31 cellular contexts compared by ENCODE assay signal in genomic region chr20:13028673-13029072, GRCh38. TPM values are rescaled to one million over a fixed set of nuclear protein-coding genes. Genes with fewer than 3 reads are reported as not detected.
DNase-seq lines count a peak whose midpoint lies in the region; ATAC-seq and TF ChIP-seq lines count a peak whose summit lies in the region.
"Had no signal": no experiment of that assay in that cellular context is flagged by ENCODE, and none has a peak within 500 bp of the region (broad histone marks: within the 10 kb centered on the region; RNA-seq: fewer than 3 reads in every experiment).

No MANE protein-coding gene starts in this region.

- CTCF ChIA-PET in IMR-90 (lab: Yijun Ruan, JAX), result no interaction called here

- no peak overlapping the region for H2AFZ ChIP-seq in IMR-90 (replicated peaks; ENCODE audit: low read length, poor library complexity)

- no peak overlapping the region for H3K4ac ChIP-seq in IMR-90 (ENCODE audit: low read depth, low read length)

- no peak overlapping the region; the same call in 1 of the 2 replicates for H4K91ac ChIP-seq in IMR-90 (ENCODE audit: insufficient read depth, low read depth, low read length)

- no peak overlapping the region for H3K56ac ChIP-seq in IMR-90 (ENCODE audit: extremely low read depth, insufficient read depth, low read length)

- no peak overlapping the region for H2BK120ac ChIP-seq in IMR-90 (ENCODE audit: low read depth, low read length)

- H3K9ac ChIP-seq in IMR-90 (ENCODE audit: low read depth, low read length) (no peak overlapping the region), skeletal muscle satellite cell (ENCODE audit: low read depth, low read length) (peak overlapping the region; percentile 4)
- H3K9ac ChIP-seq: KMS-11 had no signal

- H3K27me3 ChIP-seq in IMR-90 (ENCODE audit: control insufficient read depth, insufficient read depth, low read length) (no peaks in the 10 kb centered on the region; the same call in none of the 2 replicates), foreskin keratinocyte (no peaks in the 10 kb centered on the region), skeletal muscle satellite cell (ENCODE audit: control insufficient read depth, insufficient read depth, low read length) (no peaks in the 10 kb centered on the region)
- H3K27me3 ChIP-seq: pancreas, SJSA1, spleen, testis had no signal

- H3K27ac ChIP-seq in IMR-90 (ENCODE audit: insufficient read depth, low read length), result no peak overlapping the region
- H3K27ac ChIP-seq in foreskin keratinocyte, result peak overlapping the region; percentile 73
- H3K27ac ChIP-seq: HL-60, KMS-11, pancreas, spleen, testis had no signal

- no peak overlapping the region for H3K18ac ChIP-seq in IMR-90 (ENCODE audit: low read depth, low read length)

- no peak overlapping the region for H4K8ac ChIP-seq in IMR-90 (ENCODE audit: low read depth in 2 of 2, low read length in 2 of 2)

- no peak overlapping the region for H3K14ac ChIP-seq in IMR-90 (replicated peaks; ENCODE audit: low read depth, low read length)

- H2BK5ac ChIP-seq in IMR-90 (ENCODE audit: low read depth, low read length, poor library complexity, severe bottlenecking), result no peak overlapping the region

- H2BK15ac ChIP-seq in IMR-90 (ENCODE audit: low read depth, low read length), result no peak overlapping the region

- BruUV-seq in IMR-90 (replicated peaks; lab: Mats Ljungman, UMichigan), result no TSS peak

- no peak overlapping the region for H3K4me2 ChIP-seq in IMR-90 (ENCODE audit: low read depth, low read length)
- H3K4me2 ChIP-seq in skeletal muscle satellite cell (ENCODE audit: low read length), result peak overlapping the region; percentile 31
- H3K4me2 ChIP-seq: KMS-11 had no signal

- 0 out of 2 replicates have a peak, but pooled peaks cover 4% of the 10 kb centered on the region for H3K9me1 ChIP-seq in IMR-90 (ENCODE audit: insufficient read depth, low read length)

- DNase-seq in IMR-90 (no peak), astrocyte of the hippocampus (ENCODE audit: low read depth, low spot score) (peak; percentile 30), foreskin keratinocyte (peak in 1 of 2 donors; percentile 27), cerebellum (ENCODE audit: low spot score) (no peak)
- DNase-seq in activated CD4-positive, alpha-beta T cell treated with anti-CD3 and anti-CD28 coated beads for 48 hours, result no peak
- no peak for DNase-seq in activated CD4-positive, alpha-beta T cell treated with anti-CD3 and anti-CD28 coated beads, Interleukin-2, amount 50 U/mL, for 1 hour
- DNase-seq: activated effector memory CD4-positive, alpha-beta T cell treated with anti-CD3 and anti-CD28 coated beads, Interleukin-2, amount 50 U/mL, for 16 hours; activated naive CD8-positive, alpha-beta T cell treated with anti-CD3 and anti-CD28 coated beads for 36 hours; activated T-cell treated with anti-CD3 and anti-CD28 coated beads, Interleukin-2, amount 50 U/mL, for 24 hours; anterior cingulate cortex; C1 segment of cervical spinal cord; central memory CD4-positive, alpha-beta T cell; dermis blood vessel endothelial cell; endodermal cell; hippocampal formation; left colon; NCI-H1417 treated with DMSO at 0.1 percent for 48 hours; NCI-H2081 treated with DMSO at 0.1 percent for 48 hours; NCI-H774; pancreas; spleen; stimulated activated CD4-positive, alpha-beta T cell treated with anti-CD3 and anti-CD28 coated beads, Interleukin-2, amount 100 ng/mL, for 24 hours; stimulated activated naive CD8-positive, alpha-beta T cell treated with anti-CD3 and anti-CD28 coated beads, Interleukin-15, Interleukin-2, amounts not matched to agents 100 U/mL and 50 U/mL, for 24 hours; T1000; testis had no signal

- no peak for TF ChIP-seq POLR2A in IMR-90 (IDR thresholded peaks at IDR 0.05; ENCODE audit: low read depth, low read length)

- no CpG with 5 or more reads among the region's 3 CpGs for WGBS in IMR-90 (ENCODE audit: extremely low coverage in 2 of 2, insufficient read length in 1 of 2), 2 experiments

- H2AK5ac ChIP-seq in IMR-90 (ENCODE audit: low read depth, low read length), result no peak overlapping the region

- peak overlapping the region; percentile 8; the same call in 1 of the 2 replicates for H2BK20ac ChIP-seq in IMR-90 (ENCODE audit: low read depth, low read length)

- H4K20me1 ChIP-seq in IMR-90 (ENCODE audit: insufficient read depth, low read length), result no peaks in the 10 kb centered on the region

- H3K23ac ChIP-seq in IMR-90 (ENCODE audit: low read depth, low read length), result no peak overlapping the region

- ATAC-seq in IMR-90 (ENCODE audit: low read depth) (no peak), foreskin keratinocyte (no peak)
- ATAC-seq: left colon; stimulated activated naive CD8-positive, alpha-beta T cell treated with anti-CD3 and anti-CD28 coated beads, Interleukin-15, Interleukin-2, amounts not matched to agents 100 U/mL and 50 U/mL, for 24 hours had no signal

- no peak overlapping the region for H3K4me3 ChIP-seq in IMR-90 (ENCODE audit: insufficient read depth, low read depth, low read length)
- no peak overlapping the region for H3K4me3 ChIP-seq in skeletal muscle satellite cell (ENCODE audit: low read length)
- H3K4me3 ChIP-seq: pancreas, SJSA1, spleen, testis had no signal

- dilution Hi-C loops in IMR-90 (cut with HindIII; ENCODE audit: low sequenced_read_pairs, unreplicated experiment), result no loop called here

- no peaks in the 10 kb centered on the region for H3K79me1 ChIP-seq in IMR-90 (ENCODE audit: low read depth in 1 of 2, low read length in 2 of 2)

- intact Hi-C loops in IMR-90 (cut with micrococcal nuclease), result no loop called here

- POLR2A ChIA-PET in IMR-90 (lab: Charles Lee; ENCODE audit: unreplicated experiment), result no interaction called here

- in situ Hi-C loops in IMR-90 (cut with MboI; ENCODE audit: low sequenced_read_pairs), result no loop called here

- H2AK9ac ChIP-seq in IMR-90 (replicated peaks; ENCODE audit: low read depth, low read length, poor library complexity), result no peak overlapping the region

- TF ChIP-seq CTCF in IMR-90 (conservative IDR thresholded peaks at IDR 0.05; ENCODE audit: low read depth, low read length) (no peak), foreskin keratinocyte (conservative IDR thresholded peaks at IDR 0.05) (no peak)

- no peak for TF ChIP-seq RAD21 in IMR-90 (IDR thresholded peaks at IDR 0.05; ENCODE audit: low read length)

- no peak overlapping the region for H4K5ac ChIP-seq in IMR-90 (ENCODE audit: low read depth, low read length)

- H3K36me3 ChIP-seq in IMR-90 (ENCODE audit: control insufficient read depth, insufficient read depth, low read length) (no peaks in the 10 kb centered on the region), skeletal muscle satellite cell (ENCODE audit: insufficient read depth, low read length) (no peaks in the 10 kb centered on the region)
- H3K36me3 ChIP-seq: pancreas, SJSA1, spleen had no signal

- H3K4me1 ChIP-seq in IMR-90 (ENCODE audit: control insufficient read depth, insufficient read depth, low read length) (no peaks in the 10 kb centered on the region; the same call in 1 of the 2 replicates), foreskin keratinocyte (peaks cover 40% of the 10 kb centered on the region), skeletal muscle satellite cell (ENCODE audit: control insufficient read depth, insufficient read depth, low read length) (peaks cover 41% of the 10 kb centered on the region)
- H3K4me1 ChIP-seq: pancreas, spleen, testis had no signal

- H3K9me3 ChIP-seq in IMR-90 (ENCODE audit: control insufficient read depth, insufficient read depth, low read length) (no peaks in the 10 kb centered on the region), skeletal muscle satellite cell (replicated peaks; ENCODE audit: low read length) (no peaks in the 10 kb centered on the region)
- H3K9me3 ChIP-seq: pancreas, SJSA1, testis had no signal

TF ChIP-seq in IMR-90, 13 proteins besides CTCF, POLR2A, EP300 and RAD21:
- TF ChIP-seq MAFK (IDR thresholded peaks at IDR 0.05; ENCODE audit: low read depth, low read length), result 0 out of 2 replicates have a peak, but pooled peaks have one; percentile 1
- no peak for TF ChIP-seq CEBPB (IDR thresholded peaks at IDR 0.05; ENCODE audit: low read depth, low read length)
TF ChIP-seq in IMR-90: peak in this region for 1.

RNA-seq across cellular contexts. Expression of gene SPTLC3, which starts 19.9 kb away (rescaled TPM):
- total RNA-seq in IMR-90 (2012; rRNA removed), result 1.4 and 1.6 TPM in 2 replicates
- 0.44 and 0.56 TPM in 2 replicates for polyA plus RNA-seq in IMR-90 (2012; rRNA removed)
- polyA plus RNA-seq in IMR-90 (2012; cell fraction: cytosol; rRNA removed), result 0.13 and 0.15 TPM in 2 replicates
- 0.13 and 0.55 TPM in 2 replicates for polyA plus RNA-seq in IMR-90 (2012; cell fraction: nucleus; rRNA removed; ENCODE audit: low replicate concordance)
- 7.8 TPM in 2 replicates for total RNA-seq in foreskin keratinocyte
- 1.7 and 1.9 TPM in 2 replicates for polyA plus RNA-seq in foreskin keratinocyte
- total RNA-seq in skeletal muscle satellite cell (2012; rRNA removed), result 11.2 and 29.5 TPM in 2 replicates
- 2.4 TPM for total RNA-seq in cerebellum
- total RNA-seq: G401 had no signal
- polyA plus RNA-seq: neural cell had no signal
